Comparison of ENCODE assay signal across 16 cellular contexts in genomic region chr15:41607033-41607432, GRCh38. TPM values are rescaled to one million over a fixed set of nuclear protein-coding genes. Genes with fewer than 3 reads are reported as not detected.
DNase-seq lines count a peak whose midpoint lies in the region; ATAC-seq and TF ChIP-seq lines count a peak whose summit lies in the region.
"Had no signal": no experiment of that assay in that cellular context is flagged by ENCODE, and none has a peak within 500 bp of the region (broad histone marks: within the 10 kb centered on the region; RNA-seq: fewer than 3 reads in every experiment).

No MANE protein-coding gene starts in this region.

- DNase-seq in BJ (ENCODE audit: low read depth) (peak; percentile 91), M059J (ENCODE audit: low read depth) (peak; percentile 87), cerebellar cortex (ENCODE audit: low spot score) (peak; percentile 92), kidney tubule cell (ENCODE audit: low spot score) (peak; percentile 84), NOMO-1 (lab: John Stamatoyannopoulos, UW; ENCODE audit: unreplicated experiment in 2 of 2) (no peak)
- no peak for DNase-seq in activated CD4-positive, alpha-beta T cell treated with anti-CD3 and anti-CD28 coated beads, Interleukin-2, amount 50 U/mL, for 1 hour
- DNase-seq in activated CD8-positive, alpha-beta memory T cell treated with anti-CD3 and anti-CD28 coated beads, Interleukin-2, amount 10 ng/mL, durations not matched to agents 7 days and 5 days: no peak
- DNase-seq in stimulated activated CD4-positive, alpha-beta T cell treated with anti-CD3 and anti-CD28 coated beads, Interleukin-4, amount 100 ng/mL, for 1 hour: no peak
- DNase-seq: CD8-positive, alpha-beta T cell; stimulated activated naive CD8-positive, alpha-beta T cell treated with anti-CD3 and anti-CD28 coated beads, Interleukin-15, amount 100 ng/mL, for 72 hours had no signal

- H3K4me3 ChIP-seq in BJ (ENCODE audit: low read depth, low read length): no peak overlapping the region
- H3K4me3 ChIP-seq: dorsolateral prefrontal cortex, GM12878 had no signal

- no peak for ATAC-seq in activated CD8-positive, alpha-beta memory T cell treated with anti-CD3 and anti-CD28 coated beads, Interleukin-2, amount 10 ng/mL, durations not matched to agents 7 days and 5 days
- ATAC-seq: CD8-positive, alpha-beta T cell; GM12878; Right ventricle myocardium inferior; stimulated activated naive CD8-positive, alpha-beta T cell treated with anti-CD3 and anti-CD28 coated beads, Interleukin-15, amount 100 ng/mL, for 72 hours had no signal

- POLR2A ChIA-PET in BJ (lab: Charles Lee): no interaction called here

- no peak overlapping the region for H3K4me3 Mint-ChIP-seq in activated CD8-positive, alpha-beta memory T cell treated with anti-CD3 and anti-CD28 coated beads, Interleukin-2, amount 10 ng/mL, durations not matched to agents 7 days and 5 days
- H3K4me3 Mint-ChIP-seq: CD8-positive, alpha-beta T cell; IgD-negative memory B cell; neural crest cell; stimulated activated naive CD8-positive, alpha-beta T cell treated with anti-CD3 and anti-CD28 coated beads, Interleukin-15, amount 100 ng/mL, for 72 hours had no signal

- peaks cover 30% of the 10 kb centered on the region for H3K27me3 Mint-ChIP-seq in activated CD8-positive, alpha-beta memory T cell treated with anti-CD3 and anti-CD28 coated beads, Interleukin-2, amount 10 ng/mL, durations not matched to agents 7 days and 5 days

- peaks cover 8% of the 10 kb centered on the region for H3K4me1 Mint-ChIP-seq in activated CD8-positive, alpha-beta memory T cell treated with anti-CD3 and anti-CD28 coated beads, Interleukin-2, amount 10 ng/mL, durations not matched to agents 7 days and 5 days

- no peak for TF ChIP-seq CTCF in BJ (IDR thresholded peaks at IDR 0.05; ENCODE audit: insufficient read depth, low read depth, low read length)

- no peaks in the 10 kb centered on the region for H3K9me3 Mint-ChIP-seq in activated CD8-positive, alpha-beta memory T cell treated with anti-CD3 and anti-CD28 coated beads, Interleukin-2, amount 10 ng/mL, durations not matched to agents 7 days and 5 days (ENCODE audit: low read depth)
- H3K9me3 Mint-ChIP-seq: activated T-helper 2 cell treated with anti-CD3 and anti-CD28 coated beads, Interferon-gamma antibody, Interleukin-2, Interleukin-4, amounts not matched to agents 10 μg/mL and 5 μg/mL and 100 μg/mL, durations not matched to agents 14 hours and 24 hours and 36 hours; CD8-positive, alpha-beta T cell; IgD-negative memory B cell; neural crest cell; stimulated activated naive CD8-positive, alpha-beta T cell treated with anti-CD3 and anti-CD28 coated beads, Interleukin-15, amount 100 ng/mL, for 72 hours had no signal

- H3K36me3 Mint-ChIP-seq in activated CD8-positive, alpha-beta memory T cell treated with anti-CD3 and anti-CD28 coated beads, Interleukin-2, amount 10 ng/mL, durations not matched to agents 7 days and 5 days: no peaks in the 10 kb centered on the region
- H3K36me3 Mint-ChIP-seq: CD8-positive, alpha-beta T cell had no signal

- CTCF ChIA-PET in BJ (lab: Yijun Ruan, JAX): interaction anchor here (0.9 to 1.6 kb wide), 3 partner anchors 22 to 166 kb away, joined by 3 to 6 read pairs (median 5); no protein-coding TSS in a partner anchor
- CTCF ChIA-PET in activated CD8-positive, alpha-beta memory T cell treated with anti-CD3 and anti-CD28 coated beads, Interleukin-2, amount 10 ng/mL, durations not matched to agents 7 days and 5 days (lab: Charles Lee): interaction anchor here (1.2 kb wide), 1 partner anchor 141 kb away, joined by 5 read pairs; no protein-coding TSS in a partner anchor

- H3K27me3 ChIP-seq in BJ (ENCODE audit: control insufficient read depth, insufficient read depth, low read length): no peaks in the 10 kb centered on the region; the same call in 1 of the 2 replicates
- H3K27me3 ChIP-seq: dorsolateral prefrontal cortex had no signal

- H3K27ac Mint-ChIP-seq in activated CD8-positive, alpha-beta memory T cell treated with anti-CD3 and anti-CD28 coated beads, Interleukin-2, amount 10 ng/mL, durations not matched to agents 7 days and 5 days: no peak overlapping the region
- H3K27ac Mint-ChIP-seq: activated T-helper 2 cell treated with anti-CD3 and anti-CD28 coated beads, Interferon-gamma antibody, Interleukin-2, Interleukin-4, amounts not matched to agents 10 μg/mL and 5 μg/mL and 100 μg/mL, durations not matched to agents 14 hours and 24 hours and 36 hours; CD8-positive, alpha-beta T cell; IgD-negative memory B cell; stimulated activated naive CD8-positive, alpha-beta T cell treated with anti-CD3 and anti-CD28 coated beads, Interleukin-15, amount 100 ng/mL, for 72 hours had no signal

- H3K36me3 ChIP-seq in BJ (ENCODE audit: control insufficient read depth, insufficient read depth, low read length): no peaks in the 10 kb centered on the region

RNA-seq across cellular contexts. Expression of gene TYRO3, which starts 48.0 kb away (rescaled TPM):
- polyA plus RNA-seq in BJ (2011; rRNA removed): 13.5 and 18.8 TPM in 2 replicates
- 28.9 and 40.9 TPM in 2 replicates for polyA minus RNA-seq in BJ (2011; rRNA and poly(A)+ RNA removed)
- total RNA-seq in M059J (2014; rRNA removed; shearing (Covaris generic)): 5.3 and 8.7 TPM in 2 replicates
- under 1 TPM; 0.32 to 0.66 TPM for total RNA-seq in activated CD8-positive, alpha-beta memory T cell treated with anti-CD3 and anti-CD28 coated beads, Interleukin-2, amount 10 ng/mL, durations not matched to agents 7 days and 5 days
- polyA plus RNA-seq: IgD-negative memory B cell had no signal

RNA-seq across cellular contexts. Expression of gene MGA, which starts 53.2 kb away (rescaled TPM):
- 4.7 and 8.0 TPM in 2 replicates for polyA plus RNA-seq in BJ (2011; rRNA removed)
- 23.9 and 26.1 TPM in 2 replicates for polyA minus RNA-seq in BJ (2011; rRNA and poly(A)+ RNA removed)
- total RNA-seq in M059J (2014; rRNA removed; shearing (Covaris generic)): 13.8 and 26.7 TPM in 2 replicates
- 10 to 100 TPM; 33.5 to 37.5 TPM for total RNA-seq in activated CD8-positive, alpha-beta memory T cell treated with anti-CD3 and anti-CD28 coated beads, Interleukin-2, amount 10 ng/mL, durations not matched to agents 7 days and 5 days

Comparison
In these comparisons a context has a peak if more than half of its experiments do, and no peak if none do; other contexts are left out.
1. DNase-seq: peak in BJ (single experiment), M059J (single experiment), cerebellar cortex (single experiment) and kidney tubule cell (single experiment); none in activated CD4-positive, alpha-beta T cell treated with anti-CD3 and anti-CD28 coated beads, Interleukin-2, amount 50 U/mL, for 1 hour (single experiment), NOMO-1 (0 of 2), activated CD8-positive, alpha-beta memory T cell treated with anti-CD3 and anti-CD28 coated beads, Interleukin-2, amount 10 ng/mL, durations not matched to agents 7 days and 5 days (single experiment) and stimulated activated CD4-positive, alpha-beta T cell treated with anti-CD3 and anti-CD28 coated beads, Interleukin-4, amount 100 ng/mL, for 1 hour (single experiment).